In the genomic region with DNA sequence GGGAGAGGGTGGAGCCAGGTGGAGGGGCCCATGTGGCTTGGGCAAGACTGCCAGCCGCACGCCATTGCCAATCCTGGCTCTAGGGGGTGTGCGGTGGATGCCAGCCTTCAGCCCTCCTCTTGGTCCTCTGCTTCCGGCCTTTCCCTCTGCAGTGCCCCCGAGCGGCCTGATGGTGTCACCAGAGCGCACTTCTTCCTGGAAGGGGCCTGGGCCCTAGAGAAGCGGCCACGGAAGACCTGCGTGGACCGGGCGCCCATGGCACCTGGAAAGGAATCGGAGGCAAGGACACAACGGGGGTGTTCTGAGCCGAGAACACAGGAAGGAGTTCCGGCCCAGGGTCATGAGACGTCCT, we compare ENCODE assay signal across 8 cellular contexts.
A peak's percentile ranks its signal among the peaks of the same experiment; 100 is the strongest.
DNase-seq lines count a peak whose midpoint lies in the region; ATAC-seq, FAIRE-seq and TF ChIP-seq lines count a peak whose summit lies in the region.

No MANE protein-coding gene starts in this region.

- POLR2A ChIA-PET in A549 (lab: Yijun Ruan, JAX), result no interaction called here

- TF ChIP-seq RAD21 in A549 (conservative IDR thresholded peaks at IDR 0.05 in 1 of 2, IDR thresholded peaks at IDR 0.05 in 1 of 2), result peak in 1 of 2 experiments; percentile 44; a peak in 3 of 5 replicates

- H3K4me3 ChIP-seq in A549 (no peak overlapping the region), lower leg skin (ENCODE audit: low read depth, poor library complexity, severe bottlenecking) (no peak overlapping the region), subcutaneous abdominal adipose tissue (ENCODE audit: low read depth in 1 of 5, low read length in 5 of 5) (peak overlapping the region; percentile 29 to 64 (median 59))

- H3K27ac ChIP-seq in A549, result peak overlapping the region in 1 of 2 experiments; percentile 44; a peak in 1 of 6 replicates
- peak overlapping the region; percentile 74 for H3K27ac ChIP-seq in subcutaneous abdominal adipose tissue (ENCODE audit: low read depth, low read length)

- intact Hi-C loops in lower leg skin (cut with DNase I; ENCODE audit: low total_unique reads), result loop anchor here (5.0 kb wide), 1 partner anchor 89 kb away; no protein-coding TSS in a partner anchor

- H3K9me3 ChIP-seq in A549 (peaks cover 13% of the 10 kb centered on the region), subcutaneous abdominal adipose tissue (ENCODE audit: control insufficient read depth in 5 of 5, low read length in 5 of 5) (peaks cover 0 to 5% (median 4%) of the 10 kb centered on the region in 5 donors)

- peak; percentile 85 to 95 for ATAC-seq in A549
- ATAC-seq in HG02763 (IDR thresholded peaks at IDR 0.05; ENCODE audit: unreplicated experiment), result peak; percentile 93

- no peak for FAIRE-seq in A549 (lab: Jason Lieb, UNC)
- no peak for FAIRE-seq in GM12891 (lab: Jason Lieb, UNC)

- 33% methylated on average over 16 of the region's 17 CpGs for WGBS in A549 (ENCODE audit: missing lambda C conversion rate)
- 4 to 7% methylated on average over 17 of the region's 17 CpGs for WGBS in lower leg skin, 2 donors

- CTCF ChIA-PET in A549 (lab: Yijun Ruan, JAX), result no interaction called here

- peaks cover 0 to 3% (median 0%) of the 10 kb centered on the region in 5 donors for H3K27me3 ChIP-seq in subcutaneous abdominal adipose tissue (ENCODE audit: control insufficient read depth in 5 of 5, insufficient read depth in 4 of 5, low read length in 5 of 5)

- peak overlapping the region in 4 of 5 donors; percentile 58 to 79 (median 74) for H3K9ac ChIP-seq in subcutaneous abdominal adipose tissue (ENCODE audit: low read length in 5 of 5)

- DNase-seq in A549 (ENCODE audit: low read depth in 1 of 2, low spot score in 1 of 2), result peak; percentile 47 to 68
- DNase-seq in GM12891 (ENCODE audit: insufficient read length, low spot score), result peak; percentile 59
- peak; percentile 15 for DNase-seq in MV-4-11 (lab: John Stamatoyannopoulos, UW)
- DNase-seq in SKM-1 treated with dmso at 0.1 percent for 144 hours (lab: John Stamatoyannopoulos, UW; ENCODE audit: unreplicated experiment), result peak; percentile 58
- DNase-seq in ecto neural progenitor cell (ENCODE audit: low spot score), result peak; percentile 88
- DNase-seq in lower leg skin (ENCODE audit: low spot score in 2 of 2), result peak; percentile 80 to 96

- peak; percentile 42 for TF ChIP-seq CTCF in A549 (IDR thresholded peaks at IDR 0.05)
- peak in 1 of 3 donors; percentile 69 for TF ChIP-seq CTCF in lower leg skin (IDR thresholded peaks at IDR 0.05)

- TF ChIP-seq POLR2A in A549 (IDR thresholded peaks at IDR 0.05; ENCODE audit: low read length), result no peak
- TF ChIP-seq POLR2A in GM12891 (IDR thresholded peaks at IDR 0.05; ENCODE audit: low read depth, low read length), result no peak
- TF ChIP-seq POLR2A in lower leg skin (IDR thresholded peaks at IDR 0.05), result no peak

- H3K4me1 ChIP-seq in A549, result 0 out of 3 replicates have a peak, but pooled peaks cover 2% of the 10 kb centered on the region
- peaks cover 8 to 18% (median 16%) of the 10 kb centered on the region in 5 donors for H3K4me1 ChIP-seq in subcutaneous abdominal adipose tissue (ENCODE audit: control insufficient read depth in 5 of 5, insufficient read depth in 5 of 5, low read length in 5 of 5)

- H3K4me2 ChIP-seq in A549, result peak overlapping the region; percentile 53; the same call in 2 of the 3 replicates

- no peak for TF ChIP-seq EP300 in A549 (IDR thresholded peaks at IDR 0.05)

- H3K36me3 ChIP-seq in subcutaneous abdominal adipose tissue (ENCODE audit: control insufficient read depth in 5 of 5, insufficient read depth in 5 of 5, low read length in 5 of 5), result no peaks in the 10 kb centered on the region

TF ChIP-seq in A549, 52 proteins besides CTCF, POLR2A, EP300 and RAD21:
- TF ChIP-seq SMC3 (IDR thresholded peaks at IDR 0.05), result 0 out of 3 replicates have a peak, but pooled peaks have one; percentile 31
- no peak for TF ChIP-seq MAFK (IDR thresholded peaks at IDR 0.05; ENCODE audit: partially characterized antibody)

TF ChIP-seq in GM12891, 5 proteins besides CTCF, POLR2A, EP300 and RAD21:
- TF ChIP-seq TAF1 (IDR thresholded peaks at IDR 0.05; ENCODE audit: low read depth, low read length) (no peak), POLR2AphosphoS5 (IDR thresholded peaks at IDR 0.05; ENCODE audit: low read depth, low read length) (no peak), PAX5 (IDR thresholded peaks at IDR 0.05; ENCODE audit: insufficient read depth, low read length, severe bottlenecking) (no peak), POU2F2 (IDR thresholded peaks at IDR 0.05; ENCODE audit: low read depth, low read length) (no peak), SPI1 (IDR thresholded peaks at IDR 0.05; ENCODE audit: low read depth, low read length) (no peak)
TF ChIP-seq in GM12891: peak in this region for 0.

Comparison
In these comparisons a context has a peak if more than half of its experiments do, and no peak if none do; other contexts are left out.
1. DNase-seq: peak in every context shown above with its lines; median percentile 88 in ecto neural progenitor cell; 88 in lower leg skin; 59 in GM12891; 58 in SKM-1 treated with dmso at 0.1 percent for 144 hours; 58 in A549; 15 in MV-4-11.
2. H3K4me3 ChIP-seq: peak in subcutaneous abdominal adipose tissue (5 of 5); none in A549 (single experiment) and lower leg skin (single experiment).